ENCODE assay signal across 28 cellular contexts in genomic region chr6:150332939-150333591, GRCh38. TPM values are rescaled to one million over a fixed set of nuclear protein-coding genes. Genes with fewer than 3 reads are reported as not detected.
"Had no signal": no experiment of that assay in that cellular context is flagged by ENCODE, and none has a peak within 500 bp of the region (broad histone marks: within the 10 kb centered on the region; RNA-seq: fewer than 3 reads in every experiment).

No MANE protein-coding gene starts in this region.

- ATAC-seq: activated CD8-positive, alpha-beta memory T cell treated with anti-CD3 and anti-CD28 coated beads, Interleukin-2, amount 10 ng/mL, durations not matched to agents 7 days and 5 days; Panc1; Right ventricle myocardium inferior; WTC11 had no signal

- H3K36me3 ChIP-seq: breast epithelium had no signal

- H3K4me3 ChIP-seq: breast epithelium, SK-N-MC had no signal

- H3K27me3 ChIP-seq: breast epithelium had no signal

- H3K4me1 ChIP-seq: breast epithelium had no signal

- DNase-seq: activated CD4-positive, alpha-beta T cell treated with anti-CD3 and anti-CD28 coated beads for 48 hours; activated CD4-positive, alpha-beta T cell treated with anti-CD3 and anti-CD28 coated beads, Interleukin-2, amount 50 U/mL, for 48 hours; activated CD4-positive, CD25-positive, alpha-beta regulatory T cell treated with anti-CD3 and anti-CD28 coated beads, Interleukin-2, amount 50 U/mL, for 72 hours; activated CD8-positive, alpha-beta memory T cell treated with anti-CD3 and anti-CD28 coated beads, Interleukin-2, amount 10 ng/mL, durations not matched to agents 7 days and 5 days; activated effector memory CD4-positive, alpha-beta T cell treated with Interleukin-2 at 50 U/mL for 16 hours; activated naive CD4-positive, alpha-beta T cell; activated T-cell treated with anti-CD3 and anti-CD28 coated beads, Interleukin-2, amount 50 U/mL, for 24 hours; aorta; NCI-H1092; NCI-H1417; NCI-H1930; NCI-H2171; NCI-H2227 treated with DMSO at 0.1 percent for 48 hours; NCI-H526; NK-92 treated with Interleukin-12 subunit alpha and Interleukin-12 subunit beta, amount 100 ng/mL, for 24 hours; OCI-M1; RPMI8226; T-helper 1 cell had no signal

- H3K9me3 ChIP-seq: breast epithelium had no signal

- H3K27ac ChIP-seq: breast epithelium, KMS-11, SK-N-MC had no signal

RNA-seq across cellular contexts. Expression of gene IYD, which starts 35.7 kb away (rescaled TPM):
- total RNA-seq: activated CD8-positive, alpha-beta memory T cell treated with anti-CD3 and anti-CD28 coated beads, Interleukin-2, amount 10 ng/mL, durations not matched to agents 7 days and 5 days; activated T-helper 1 cell treated with anti-CD3 and anti-CD28 coated beads, Interleukin-12 subunit alpha, Interleukin-12 subunit beta, Interleukin-2, Interleukin-4 antibody, amounts not matched to agents 30 ng/mL and 10 ng/mL and 1 ng/mL, durations not matched to agents 14 hours and 24 hours and 36 hours; aorta; MCF 10A; NCI-H460; Right ventricle myocardium inferior; T-helper 2 cell treated with Interferon-gamma antibody and Interleukin-4, amounts not matched to agents 100 ng/mL and 5 ng/mL, for 36 hours; WTC11 had no signal
